In the genomic region with DNA sequence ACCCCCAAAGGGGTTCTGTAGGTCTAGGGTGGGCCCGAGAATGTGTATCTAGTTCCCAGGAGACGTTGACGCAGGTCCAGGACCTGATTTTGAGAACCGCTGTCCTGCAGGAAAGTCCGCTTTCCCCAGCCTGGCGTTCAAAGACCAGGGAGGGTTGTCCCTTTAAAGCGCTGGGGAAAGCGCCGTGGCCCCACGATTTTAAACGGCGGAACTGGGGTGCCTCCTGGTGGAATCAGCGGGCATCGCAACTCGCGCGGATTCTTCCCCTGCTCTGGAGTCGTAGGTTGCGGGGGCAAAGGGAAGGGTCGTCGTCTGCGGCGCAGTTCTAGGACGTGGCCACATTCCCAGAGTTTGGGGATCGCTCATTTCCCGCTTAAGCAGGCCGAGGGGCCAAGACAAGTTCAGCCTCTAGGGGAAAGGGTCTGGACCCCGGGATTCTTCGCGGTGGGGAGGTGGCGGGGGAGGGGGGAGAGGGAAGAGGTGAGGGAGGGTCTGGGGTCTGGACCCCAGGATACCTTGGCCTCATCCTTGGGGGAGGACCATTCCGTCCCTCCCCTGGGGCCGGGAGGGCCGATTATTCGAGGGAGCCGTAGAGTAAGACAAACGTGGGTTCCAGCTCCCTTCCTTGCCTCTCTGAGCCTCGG, we compare ENCODE assay signal across 8 cellular contexts. TPM values are rescaled to one million over a fixed set of nuclear protein-coding genes. Genes with fewer than 3 reads are reported as not detected.
DNase-seq lines count a peak whose midpoint lies in the region; ATAC-seq and TF ChIP-seq lines count a peak whose summit lies in the region.

No MANE protein-coding gene starts in this region.

- no peak for ATAC-seq in HG02623 (IDR thresholded peaks at IDR 0.05; ENCODE audit: unreplicated experiment)

- no peak overlapping the region for H3K4me3 Mint-ChIP-seq in activated CD4-positive, alpha-beta T cell treated with anti-CD3 and anti-CD28 coated beads, Interleukin-2, amount 10 ng/mL, durations not matched to agents 7 days and 5 days

- H3K4me3 ChIP-seq in lower leg skin (ENCODE audit: low read depth, poor library complexity, severe bottlenecking), result no peak overlapping the region

- WGBS in lower leg skin, 2 donors, result 6 to 7% methylated on average over 36 to 37 of the region's 38 CpGs

- CTCF ChIA-PET in activated CD4-positive, alpha-beta T cell treated with anti-CD3 and anti-CD28 coated beads, Interleukin-2, amount 10 ng/mL, durations not matched to agents 7 days and 5 days (lab: Charles Lee), result interaction anchor here (0.5 to 2.3 kb wide), 5 partner anchors 11 to 93 kb away, joined by 3 to 13 read pairs (median 3); no protein-coding TSS in a partner anchor

- TF ChIP-seq POLR2A in lower leg skin (IDR thresholded peaks at IDR 0.05), result no peak

- POLR2A ChIA-PET in activated CD4-positive, alpha-beta T cell treated with anti-CD3 and anti-CD28 coated beads, Interleukin-2, amount 10 ng/mL, durations not matched to agents 7 days and 5 days (lab: Charles Lee), result no interaction called here

- peak; percentile 69 for DNase-seq in 8988T
- peak; percentile 90 for DNase-seq in GM13976 (ENCODE audit: low spot score)
- peak; percentile 65 for DNase-seq in NCI-H345 (lab: John Stamatoyannopoulos, UW)
- peak; percentile 74 for DNase-seq in activated CD4-positive, alpha-beta T cell treated with anti-CD3 and anti-CD28 coated beads, Interleukin-2, amount 10 ng/mL, durations not matched to agents 7 days and 5 days
- DNase-seq in dermis blood vessel endothelial cell, result peak; percentile 79
- DNase-seq in lower leg skin (ENCODE audit: low spot score in 2 of 2), result peak; percentile 62 to 96
- DNase-seq in stimulated activated CD4-positive, alpha-beta T cell treated with anti-CD3 and anti-CD28 coated beads, TNF-alpha, amount 100 ng/mL, for 1 hour (ENCODE audit: low read depth in 3 of 3, low spot score in 1 of 3), result peak; percentile 27 to 82 (median 54)

- no peaks in the 10 kb centered on the region for H3K9me3 Mint-ChIP-seq in activated CD4-positive, alpha-beta T cell treated with anti-CD3 and anti-CD28 coated beads, Interleukin-2, amount 10 ng/mL, durations not matched to agents 7 days and 5 days

- peaks cover 72% of the 10 kb centered on the region for H3K27me3 Mint-ChIP-seq in activated CD4-positive, alpha-beta T cell treated with anti-CD3 and anti-CD28 coated beads, Interleukin-2, amount 10 ng/mL, durations not matched to agents 7 days and 5 days

- in situ Hi-C loops in GM13976 (cut with MboI; ENCODE audit: low sequenced_read_pairs, unreplicated experiment), result no loop called here

- peak; percentile 86 for TF ChIP-seq CTCF in GM13976 (IDR thresholded peaks at IDR 0.05; ENCODE audit: borderline replicate concordance, control extremely low read depth, extremely low read depth, insufficient read depth, missing control alignments)
- peak in 2 of 3 donors; percentile 40 to 90 for TF ChIP-seq CTCF in lower leg skin (IDR thresholded peaks at IDR 0.05)

- peaks cover 2% of the 10 kb centered on the region for H3K4me1 Mint-ChIP-seq in activated CD4-positive, alpha-beta T cell treated with anti-CD3 and anti-CD28 coated beads, Interleukin-2, amount 10 ng/mL, durations not matched to agents 7 days and 5 days

- no peaks in the 10 kb centered on the region for H3K36me3 Mint-ChIP-seq in activated CD4-positive, alpha-beta T cell treated with anti-CD3 and anti-CD28 coated beads, Interleukin-2, amount 10 ng/mL, durations not matched to agents 7 days and 5 days (ENCODE audit: low read depth)

- H3K27ac Mint-ChIP-seq in activated CD4-positive, alpha-beta T cell treated with anti-CD3 and anti-CD28 coated beads, Interleukin-2, amount 10 ng/mL, durations not matched to agents 7 days and 5 days, result no peak overlapping the region

- intact Hi-C loops in lower leg skin (cut with DNase I; ENCODE audit: low total_unique reads), result loop anchor here (2.0 kb wide), 1 partner anchor 87 kb away; no protein-coding TSS in a partner anchor

RNA-seq across cellular contexts. Expression of gene PNMA8B, which starts 7.7 kb away (rescaled TPM):
- under 1 TPM; 0.06 to 0.07 TPM for total RNA-seq in activated CD4-positive, alpha-beta T cell treated with anti-CD3 and anti-CD28 coated beads, Interleukin-2, amount 10 ng/mL, durations not matched to agents 7 days and 5 days
- under 0.01 and 0.17 TPM in 2 replicates for total RNA-seq in dermis blood vessel endothelial cell
- 1 to 10 TPM; 2.0 to 5.8 (median 2.8) TPM for total RNA-seq in lower leg skin

RNA-seq across cellular contexts. Expression of gene PNMA8A, which starts 16.6 kb away (rescaled TPM):
- not detected for total RNA-seq in activated CD4-positive, alpha-beta T cell treated with anti-CD3 and anti-CD28 coated beads, Interleukin-2, amount 10 ng/mL, durations not matched to agents 7 days and 5 days
- total RNA-seq in dermis blood vessel endothelial cell (under 0.01 and 0.98 TPM in 2 replicates), lower leg skin (1 to 10 TPM in 3 of 4 donors, under 1 TPM in 1; 0.30 to 4.0 (median 2.7) TPM)

RNA-seq across cellular contexts. Expression of gene PNMA8C, which starts 59.2 kb away (rescaled TPM):
- total RNA-seq in activated CD4-positive, alpha-beta T cell treated with anti-CD3 and anti-CD28 coated beads, Interleukin-2, amount 10 ng/mL, durations not matched to agents 7 days and 5 days, result not detected
- total RNA-seq in dermis blood vessel endothelial cell (not detected in 2 replicates), lower leg skin (not detected)
